In genomic region chr18:35155403-35156117, GRCh38 we compare ENCODE assay signal across 1 cellular context.
TF ChIP-seq lines count a peak whose summit lies in the region.

No MANE protein-coding gene starts in this region.

TF ChIP-seq in HepG2, 621 proteins besides CTCF, POLR2A, EP300 and RAD21 (continued from another document and continues in another):
- TF ChIP-seq ZNF12 (CRISPR knock-in tag; IDR thresholded peaks at IDR 0.05) (no peak), ZNF354B (CRISPR knock-in tag; IDR thresholded peaks at IDR 0.05) (no peak), TEF (CRISPR knock-in tag; IDR thresholded peaks at IDR 0.05) (no peak), DNMT1 (CRISPR knock-in tag; IDR thresholded peaks at IDR 0.05) (no peak), TERF1 (CRISPR knock-in tag; IDR thresholded peaks at IDR 0.05) (no peak), CENPT (CRISPR knock-in tag; IDR thresholded peaks at IDR 0.05; ENCODE audit: low read depth) (no peak), ZNF280D (CRISPR knock-in tag; IDR thresholded peaks at IDR 0.05) (no peak), RXRB (CRISPR knock-in tag; IDR thresholded peaks at IDR 0.05; ENCODE audit: borderline replicate concordance) (peak; percentile 41; the same call in 1 of the 2 replicates), ZNF768 (CRISPR knock-in tag; IDR thresholded peaks at IDR 0.05) (no peak), ZNF569 (CRISPR knock-in tag; IDR thresholded peaks at IDR 0.05; ENCODE audit: borderline replicate concordance) (no peak), GATA4 (IDR thresholded peaks at IDR 0.05; ENCODE audit: borderline replicate concordance, low read depth) (no peak), KLF13 (CRISPR knock-in tag; IDR thresholded peaks at IDR 0.05) (no peak), NFIC (IDR thresholded peaks at IDR 0.05; ENCODE audit: low read length) (no peak), ZFP1 (CRISPR knock-in tag; IDR thresholded peaks at IDR 0.05) (no peak), ZBTB40 (IDR thresholded peaks at IDR 0.05) (no peak), ZBTB40 (CRISPR knock-in tag; IDR thresholded peaks at IDR 0.05) (no peak), FOXA3 (CRISPR knock-in tag; IDR thresholded peaks at IDR 0.05) (peak; percentile 37; the same call in 1 of the 2 replicates), PRDM10 (CRISPR knock-in tag; IDR thresholded peaks at IDR 0.05; ENCODE audit: low read depth) (no peak), ARID5B (CRISPR knock-in tag; IDR thresholded peaks at IDR 0.05) (peak; percentile 45; the same call in 1 of the 2 replicates), MLLT10 (CRISPR knock-in tag; IDR thresholded peaks at IDR 0.05) (no peak), MEIS2 (CRISPR knock-in tag; IDR thresholded peaks at IDR 0.05) (no peak), KDM4B (CRISPR knock-in tag; IDR thresholded peaks at IDR 0.05) (no peak), RORA (CRISPR knock-in tag; IDR thresholded peaks at IDR 0.05) (no peak), ZNF850 (CRISPR knock-in tag; conservative IDR thresholded peaks at IDR 0.05) (no peak), BORCS8-MEF2B (CRISPR knock-in tag; IDR thresholded peaks at IDR 0.05) (0 out of 2 replicates have a peak, but pooled peaks have one; percentile 46), ZBTB25 (CRISPR knock-in tag; IDR thresholded peaks at IDR 0.05) (no peak), LCORL (IDR thresholded peaks at IDR 0.05) (no peak), LCORL (CRISPR knock-in tag; IDR thresholded peaks at IDR 0.05) (no peak), ETS1 (CRISPR knock-in tag; IDR thresholded peaks at IDR 0.05) (no peak), ZNF577 (CRISPR knock-in tag; IDR thresholded peaks at IDR 0.05; ENCODE audit: borderline replicate concordance, low read depth) (no peak), HOXD1 (CRISPR knock-in tag; IDR thresholded peaks at IDR 0.05) (no peak), SALL1 (CRISPR knock-in tag; IDR thresholded peaks at IDR 0.05) (peak; percentile 34; the same call in 1 of the 2 replicates), ZNF616 (CRISPR knock-in tag; IDR thresholded peaks at IDR 0.05; ENCODE audit: low read depth) (no peak), SSRP1 (CRISPR knock-in tag; IDR thresholded peaks at IDR 0.05) (no peak), PHF8 (CRISPR knock-in tag; IDR thresholded peaks at IDR 0.05) (no peak), MEIS1 (CRISPR knock-in tag; IDR thresholded peaks at IDR 0.05; ENCODE audit: borderline replicate concordance) (no peak)
